Comparison of ENCODE assay signal across 8 cellular contexts in genomic region chr19:6739390-6739883, GRCh38. TPM values are rescaled to one million over a fixed set of nuclear protein-coding genes. Genes with fewer than 3 reads are reported as not detected.
DNase-seq lines count a peak whose midpoint lies in the region; ATAC-seq and FAIRE-seq lines count a peak whose summit lies in the region.

Gene TRIP10, plus strand, starts transcription at chr19:6739680. Its CDS starts 82 bp downstream, at chr19:6739762.

- DNase-seq in GM18507 (ENCODE audit: extremely low spot score, insufficient read length, low read depth) (peak; percentile 83), NCI-H345 treated with DMSO at 0.1 percent for 48 hours (lab: John Stamatoyannopoulos, UW; ENCODE audit: unreplicated experiment) (peak; percentile 30), dermis blood vessel endothelial cell (peak; percentile 87), left lobe of liver (ENCODE audit: low spot score) (peak; percentile 87)
- DNase-seq in activated CD4-positive, alpha-beta T cell treated with anti-CD3 and anti-CD28 coated beads, Interleukin-2, amount 50 U/mL, for 4 hours = peak; percentile 72 to 73
- DNase-seq in stimulated activated CD4-positive, alpha-beta T cell treated with anti-CD3 and anti-CD28 coated beads, Interleukin-1b, Interleukin-23, amount 100 ng/mL, for 48 hours = peak; percentile 80

- ATAC-seq in left lobe of liver (peak; percentile 45), GM19467 (IDR thresholded peaks at IDR 0.05; ENCODE audit: unreplicated experiment) (no peak), HG03095 (IDR thresholded peaks at IDR 0.05; ENCODE audit: unreplicated experiment) (no peak)

- peak; percentile 84 for FAIRE-seq in GM18507 (lab: Jason Lieb, UNC)

RNA-seq across cellular contexts. Expression of gene TRIP10, which starts in this region (rescaled TPM):
- total RNA-seq in dermis blood vessel endothelial cell (35.5 and 40.7 TPM in 2 replicates), left lobe of liver (9.0 TPM)

Comparison
In these comparisons a context has a peak if more than half of its experiments do, and no peak if none do; other contexts are left out.
1. DNase-seq: peak in every context shown above with its lines; median percentile 87 in dermis blood vessel endothelial cell; 87 in left lobe of liver; 83 in GM18507; 80 in stimulated activated CD4-positive, alpha-beta T cell treated with anti-CD3 and anti-CD28 coated beads, Interleukin-1b, Interleukin-23, amount 100 ng/mL, for 48 hours; 72 in activated CD4-positive, alpha-beta T cell treated with anti-CD3 and anti-CD28 coated beads, Interleukin-2, amount 50 U/mL, for 4 hours; 30 in NCI-H345 treated with DMSO at 0.1 percent for 48 hours.